29 cellular contexts compared by ENCODE assay signal in genomic region chr4:141238196-141238595, GRCh38.
"Had no signal": no experiment of that assay in that cellular context is flagged by ENCODE, and none has a peak within 500 bp of the region (broad histone marks: within the 10 kb centered on the region; RNA-seq: fewer than 3 reads in every experiment).

No MANE protein-coding gene starts in this region.

- H3K9ac ChIP-seq: SK-N-SH had no signal

- H3K27me3 ChIP-seq: brain microvascular endothelial cell, cardiac muscle cell, SJCRH30 had no signal

- H3K4me1 Mint-ChIP-seq: activated naive CD4-positive, alpha-beta T cell treated with anti-CD3 and anti-CD28 coated beads, Interleukin-2, amount 50 U/mL, for 24 hours; WTC11 had no signal

- H3K27ac ChIP-seq: brain microvascular endothelial cell, cardiac muscle cell, RWPE1, SJCRH30 had no signal

- H3K27ac Mint-ChIP-seq: activated CD8-positive, alpha-beta memory T cell treated with anti-CD3 and anti-CD28 coated beads, Interleukin-2, amount 10 ng/mL, durations not matched to agents 7 days and 5 days; activated naive CD4-positive, alpha-beta T cell treated with anti-CD3 and anti-CD28 coated beads, Interleukin-2, amount 50 U/mL, for 24 hours; activated T-cell treated with anti-CD3 and anti-CD28 coated beads, Interleukin-2, amount 50 U/mL, for 24 hours; activated T-helper 1 cell treated with anti-CD3 and anti-CD28 coated beads, Interleukin-12 subunit alpha, Interleukin-12 subunit beta, Interleukin-2, Interleukin-4 antibody, amounts not matched to agents 30 ng/mL and 10 ng/mL and 1 ng/mL, durations not matched to agents 14 hours and 24 hours and 36 hours; T-helper 1 cell treated with Interleukin-12 subunit alpha and Interleukin-12 subunit beta and Interleukin-4 antibody, amounts not matched to agents 30 μg/mL and 1 μg/mL, for 36 hours; WTC11 had no signal

- H3K9me3 Mint-ChIP-seq: activated naive CD4-positive, alpha-beta T cell treated with anti-CD3 and anti-CD28 coated beads, Interleukin-2, amount 50 U/mL, for 24 hours; activated T-cell treated with anti-CD3 and anti-CD28 coated beads, Interleukin-2, amount 50 U/mL, for 24 hours; activated T-helper 1 cell treated with anti-CD3 and anti-CD28 coated beads, Interleukin-12 subunit alpha, Interleukin-12 subunit beta, Interleukin-2, Interleukin-4 antibody, amounts not matched to agents 30 ng/mL and 10 ng/mL and 1 ng/mL, durations not matched to agents 14 hours and 24 hours and 36 hours; T-helper 1 cell treated with Interleukin-12 subunit alpha and Interleukin-12 subunit beta and Interleukin-4 antibody, amounts not matched to agents 30 μg/mL and 1 μg/mL, for 36 hours; WTC11 had no signal

- H3K27me3 Mint-ChIP-seq: activated CD8-positive, alpha-beta memory T cell treated with anti-CD3 and anti-CD28 coated beads, Interleukin-2, amount 10 ng/mL, durations not matched to agents 7 days and 5 days; activated naive CD4-positive, alpha-beta T cell treated with anti-CD3 and anti-CD28 coated beads, Interleukin-2, amount 50 U/mL, for 24 hours; activated T-cell treated with anti-CD3 and anti-CD28 coated beads, Interleukin-2, amount 50 U/mL, for 24 hours had no signal

- H3K4me2 ChIP-seq: SK-N-SH had no signal

- H3K4me3 ChIP-seq: cardiac muscle cell, SJCRH30 had no signal

- H3K4me1 ChIP-seq: SJCRH30 had no signal

- ATAC-seq: activated CD8-positive, alpha-beta memory T cell treated with anti-CD3 and anti-CD28 coated beads, Interleukin-2, amount 10 ng/mL, durations not matched to agents 7 days and 5 days; Panc1; WTC11 had no signal

- H3K4me3 Mint-ChIP-seq: activated CD8-positive, alpha-beta memory T cell treated with anti-CD3 and anti-CD28 coated beads, Interleukin-2, amount 10 ng/mL, durations not matched to agents 7 days and 5 days; activated naive CD4-positive, alpha-beta T cell treated with anti-CD3 and anti-CD28 coated beads, Interleukin-2, amount 50 U/mL, for 24 hours; activated T-cell treated with anti-CD3 and anti-CD28 coated beads, Interleukin-2, amount 50 U/mL, for 24 hours; activated T-helper 1 cell treated with anti-CD3 and anti-CD28 coated beads, Interleukin-12 subunit alpha, Interleukin-12 subunit beta, Interleukin-2, Interleukin-4 antibody, amounts not matched to agents 30 ng/mL and 10 ng/mL and 1 ng/mL, durations not matched to agents 14 hours and 24 hours and 36 hours; T-helper 1 cell treated with Interleukin-12 subunit alpha and Interleukin-12 subunit beta and Interleukin-4 antibody, amounts not matched to agents 30 μg/mL and 1 μg/mL, for 36 hours; WTC11 had no signal

- DNase-seq: activated CD4-positive, alpha-beta T cell treated with anti-CD3 and anti-CD28 coated beads for 48 hours; activated CD4-positive, alpha-beta T cell treated with anti-CD3 and anti-CD28 coated beads, Interleukin-2, amount 50 U/mL, for 48 hours; activated CD4-positive, CD25-positive, alpha-beta regulatory T cell treated with anti-CD3 and anti-CD28 coated beads, Interleukin-2, amount 50 U/mL, for 72 hours; activated CD8-positive, alpha-beta memory T cell treated with anti-CD3 and anti-CD28 coated beads, Interleukin-2, amount 10 ng/mL, durations not matched to agents 7 days and 5 days; activated effector memory CD4-positive, alpha-beta T cell treated with Interleukin-2 at 50 U/mL for 16 hours; activated naive CD4-positive, alpha-beta T cell; activated T-cell treated with anti-CD3 and anti-CD28 coated beads, Interleukin-2, amount 50 U/mL, for 24 hours; aorta; brain microvascular endothelial cell; NCI-H1105 treated with DMSO at 0.1 percent for 48 hours; NCI-H1436 treated with DMSO at 0.1 percent for 48 hours; NCI-H187; NCI-H2081; NCI-H2227 treated with DMSO at 0.1 percent for 48 hours; NCI-H510A; NCI-H526 treated with DMSO at 0.1 percent for 48 hours; NCI-H82; OCI-M1; Right ventricle myocardium superior; SJCRH30; SK-N-SH; SW 1271 had no signal

- H3K9me3 ChIP-seq: SJCRH30, SK-N-SH had no signal
